Comparison of ENCODE assay signal across 8 cellular contexts in the genomic region with DNA sequence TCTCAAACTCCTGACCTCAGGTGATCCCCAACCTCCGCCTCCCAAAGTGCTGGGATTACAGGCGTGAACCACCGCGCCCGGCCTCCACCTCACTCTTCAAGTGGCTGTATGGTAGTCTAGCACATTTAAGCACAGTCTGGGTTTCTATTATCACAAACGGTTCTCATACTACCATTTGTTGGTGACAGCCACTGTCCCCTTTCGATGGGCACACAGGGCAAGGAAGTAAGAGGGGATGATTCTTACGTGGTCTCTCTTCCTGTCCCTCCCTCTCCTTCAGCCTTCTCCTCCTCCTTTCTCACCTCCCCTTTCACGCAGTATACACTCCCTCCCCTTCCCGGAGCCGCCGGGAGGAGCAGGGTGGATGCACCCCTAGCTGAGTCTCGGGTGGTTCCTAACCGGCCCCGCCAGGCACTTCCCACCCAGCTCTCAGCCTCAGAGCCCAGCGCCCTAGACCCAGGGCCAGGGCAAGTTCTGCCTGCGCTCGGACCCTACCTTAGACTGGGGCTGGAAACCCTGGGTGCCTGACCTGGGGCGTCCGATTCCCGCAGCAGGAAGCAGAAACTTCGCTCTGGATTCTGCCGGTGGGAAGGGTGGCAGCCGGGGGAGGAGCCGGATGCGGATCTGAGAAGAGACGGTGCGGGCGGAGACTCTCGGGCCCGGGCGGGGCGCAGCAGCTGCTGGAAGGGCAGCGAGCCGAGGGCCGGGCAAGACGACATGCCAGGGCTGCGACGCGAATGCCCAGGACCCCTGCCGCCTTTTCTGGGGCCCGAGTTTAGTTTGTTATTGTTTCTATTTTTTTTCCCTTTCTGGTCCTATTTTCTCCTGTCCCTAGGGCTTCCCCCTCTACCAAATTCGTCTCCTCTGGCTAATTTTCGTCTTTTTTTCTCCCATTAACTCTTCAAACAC. TPM values are rescaled to one million over a fixed set of nuclear protein-coding genes. Genes with fewer than 3 reads are reported as not detected.
DNase-seq lines count a peak whose midpoint lies in the region; ATAC-seq, FAIRE-seq and TF ChIP-seq lines count a peak whose summit lies in the region.

A gene (minus strand): TSS at position 626 of the 909 bp plus-strand sequence. CDS start 5,062 bp downstream, outside the sequence.

- POLR2A ChIA-PET in HepG2 (lab: Yijun Ruan, JAX): interaction anchor here (0.6 to 4.3 kb wide), 17 partner anchors 8 to 275 kb away, joined by 3 to 54 read pairs (median 5); a partner anchor contains a TSS

- H3K9me3 ChIP-seq in BE2C: no peaks in the 10 kb centered on the region
- H3K9me3 ChIP-seq in HepG2 (ENCODE audit: low read length): no peaks in the 10 kb centered on the region

- peak within 1 kb of the TSS; percentile 75 for H3K9ac ChIP-seq in HepG2 (ENCODE audit: insufficient read depth, low read depth, low read length)

- peak; percentile 31 to 84; a peak in 3 of 4 replicates for TF ChIP-seq POLR2A in HepG2 (IDR thresholded peaks at IDR 0.05; ENCODE audit: insufficient read depth in 1 of 2, low read depth in 2 of 2, low read length in 2 of 2)

- peak; percentile 55 for ATAC-seq in HG03521 (IDR thresholded peaks at IDR 0.05; ENCODE audit: unreplicated experiment)
- ATAC-seq in HepG2: peak; percentile 93

- TF ChIP-seq CTCF in BE2C (IDR thresholded peaks at IDR 0.05; ENCODE audit: low read depth, low read length) (no peak), HepG2 (CRISPR knock-in tag; IDR thresholded peaks at IDR 0.05) (peak; percentile 35)

- TSS peak; percentile 81 for BruUV-seq in HepG2 (replicated peaks; lab: Mats Ljungman, UMichigan)

- no peaks in the 10 kb centered on the region for H3K79me2 ChIP-seq in HepG2 (ENCODE audit: insufficient read depth, low read length)

- TF ChIP-seq EP300 in HepG2 (IDR thresholded peaks at IDR 0.05; ENCODE audit: low read depth in 2 of 2, low read length in 2 of 2): 0 out of 4 replicates have a peak, but pooled peaks of 1 of the 2 experiments have one; percentile 3
- no peak for TF ChIP-seq EP300 in HepG2 (CRISPR knock-in tag; IDR thresholded peaks at IDR 0.05; ENCODE audit: borderline replicate concordance)

- H3K4me2 ChIP-seq in HepG2 (ENCODE audit: low read depth, low read length): peak within 1 kb of the TSS; percentile 78

- no peaks in the 10 kb centered on the region for H4K20me1 ChIP-seq in HepG2 (ENCODE audit: insufficient read depth, low read length)

- peak; percentile 32; the same call in 1 of the 2 replicates for TF ChIP-seq RAD21 in HepG2 (CRISPR knock-in tag; IDR thresholded peaks at IDR 0.05)

- peak within 1 kb of the TSS; percentile 96 for H2AFZ ChIP-seq in HepG2 (ENCODE audit: low read length)

- H3K4me3 ChIP-seq in BE2C (ENCODE audit: low read depth, low read length): peak within 1 kb of the TSS; percentile 91
- H3K4me3 ChIP-seq in HepG2 (replicated peaks in 1 of 3; ENCODE audit: insufficient read depth in 1 of 3, low read depth in 2 of 3, low read length in 3 of 3): peak within 1 kb of the TSS; percentile 81 to 93 (median 92)

- H3K27me3 ChIP-seq in BE2C (no peaks in the 10 kb centered on the region; the same call in 1 of the 2 replicates), HepG2 (ENCODE audit: control insufficient read depth in 1 of 2, insufficient read depth in 2 of 2, low read length in 2 of 2) (no peaks in the 10 kb centered on the region; a peak in 2 of 5 replicates)

- H3K27ac ChIP-seq in HepG2 (ENCODE audit: extremely low read length, insufficient read depth, low read length): peak within 1 kb of the TSS; percentile 63

- WGBS in HepG2 (ENCODE audit: low lambda C conversion rate): 2% methylated on average over 44 of the region's 44 CpGs

- intact Hi-C loops in HepG2 (cut with micrococcal nuclease; ENCODE audit: unreplicated experiment): loop anchor here (1.0 to 5.0 kb wide), 4 partner anchors 36 to 86 kb away; a partner anchor contains a TSS

- DNase-seq in BE2C (peak; percentile 83), GM19240 (ENCODE audit: insufficient read length, low spot score) (peak; percentile 52), NCI-H748 (lab: John Stamatoyannopoulos, UW; ENCODE audit: unreplicated experiment) (peak; percentile 86), dermis microvascular lymphatic vessel endothelial cell (ENCODE audit: low read depth in 2 of 2) (peak in 1 of 2 donors; percentile 85), HepG2 (ENCODE audit: low spot score) (peak; percentile 62)
- DNase-seq in activated CD4-positive, alpha-beta T cell treated with anti-CD3 and anti-CD28 coated beads, Interleukin-2, amount 50 U/mL, for 4 hours: peak; percentile 53 to 54
- peak; percentile 58 for DNase-seq in stimulated activated CD4-positive, alpha-beta T cell treated with anti-CD3 and anti-CD28 coated beads, Interleukin-2, amount 100 ng/mL, for 4 hours (ENCODE audit: low read depth)

- in situ Hi-C loops in HepG2 (cut with HindIII; ENCODE audit: extremely low pct_ligation_motif_present, low pct_unique_long_range_greater_than_20kb): no loop called here

- CTCF ChIA-PET in HepG2 (lab: Yijun Ruan, JAX; ENCODE audit: low intra/inter-chr PET ratio, low total read pairs): no interaction called here

- H3K36me3 ChIP-seq in BE2C (no peaks in the 10 kb centered on the region), HepG2 (replicated peaks in 1 of 2; ENCODE audit: control insufficient read depth in 1 of 2, insufficient read depth in 2 of 2, low read length in 2 of 2) (no peaks in the 10 kb centered on the region; a peak in 1 of 5 replicates)

- FAIRE-seq in HepG2 (lab: Jason Lieb, UNC): no peak

- H3K4me1 ChIP-seq in BE2C: no peaks in the 10 kb centered on the region
- peaks cover 46% of the 10 kb centered on the region for H3K4me1 ChIP-seq in HepG2 (ENCODE audit: insufficient read depth, low read length)

TF ChIP-seq in HepG2, 621 proteins besides CTCF, POLR2A, EP300 and RAD21 (continues in another document):
- peak; percentile 99 for TF ChIP-seq ZNF737 (CRISPR knock-in tag; IDR thresholded peaks at IDR 0.05; ENCODE audit: borderline replicate concordance)
- TF ChIP-seq MED8 (CRISPR knock-in tag; IDR thresholded peaks at IDR 0.05; ENCODE audit: insufficient replicate concordance): peak; percentile 83
- no peak for TF ChIP-seq RARG (CRISPR knock-in tag; IDR thresholded peaks at IDR 0.05; ENCODE audit: low read depth)
- TF ChIP-seq, protein P1, sequence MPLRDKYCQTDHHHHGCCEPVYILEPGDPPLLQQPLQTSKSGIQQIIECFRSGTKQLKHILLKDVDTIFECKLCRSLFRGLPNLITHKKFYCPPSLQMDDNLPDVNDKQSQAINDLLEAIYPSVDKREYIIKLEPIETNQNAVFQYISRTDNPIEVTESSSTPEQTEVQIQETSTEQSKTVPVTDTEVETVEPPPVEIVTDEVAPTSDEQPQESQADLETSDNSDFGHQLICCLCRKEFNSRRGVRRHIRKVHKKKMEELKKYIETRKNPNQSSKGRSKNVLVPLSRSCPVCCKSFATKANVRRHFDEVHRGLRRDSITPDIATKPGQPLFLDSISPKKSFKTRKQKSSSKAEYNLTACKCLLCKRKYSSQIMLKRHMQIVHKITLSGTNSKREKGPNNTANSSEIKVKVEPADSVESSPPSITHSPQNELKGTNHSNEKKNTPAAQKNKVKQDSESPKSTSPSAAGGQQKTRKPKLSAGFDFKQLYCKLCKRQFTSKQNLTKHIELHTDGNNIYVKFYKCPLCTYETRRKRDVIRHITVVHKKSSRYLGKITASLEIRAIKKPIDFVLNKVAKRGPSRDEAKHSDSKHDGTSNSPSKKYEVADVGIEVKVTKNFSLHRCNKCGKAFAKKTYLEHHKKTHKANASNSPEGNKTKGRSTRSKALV (CRISPR knock-in tag; IDR thresholded peaks at IDR 0.05): peak; percentile 69
- peak; percentile 77 for TF ChIP-seq ZNF317 (CRISPR knock-in tag; IDR thresholded peaks at IDR 0.05)

RNA-seq across cellular contexts. Expression of the gene that starts here (rescaled TPM):
- 4.7 TPM for polyA plus RNA-seq in BE2C (2012; ENCODE audit: insufficient read depth, insufficient read length, low read depth)
- total RNA-seq in dermis microvascular lymphatic vessel endothelial cell (19.8 and 36.0 TPM in 2 replicates), HepG2 (2016; rRNA removed; fragmentation: Illumina TruSeq; extraction: Trizol) (9.5 and 12.8 TPM in 2 replicates)
- total RNA-seq in HepG2 (2016; cell fraction: cytosol; rRNA removed; fragmentation: Illumina TruSeq; extraction: Trizol; ENCODE audit: low read depth): 1.4 and 1.7 TPM in 2 replicates
- 10.8 and 12.7 TPM in 2 replicates for total RNA-seq in HepG2 (2016; cell fraction: insoluble cytoplasmic fraction; rRNA removed; fragmentation: Illumina TruSeq; extraction: Trizol)
- total RNA-seq in HepG2 (2016; cell fraction: membrane; rRNA removed; fragmentation: Illumina TruSeq; extraction: Trizol): 1.9 and 3.0 TPM in 2 replicates
- total RNA-seq in HepG2 (2016; cell fraction: nucleus; rRNA removed; fragmentation: Illumina TruSeq; extraction: Trizol): 16.2 and 17.5 TPM in 2 replicates
- polyA plus RNA-seq in HepG2 (2011; rRNA removed): 11.0 and 16.9 TPM in 2 replicates
- polyA plus RNA-seq in HepG2 (2011; cell fraction: cytosol; rRNA removed): 4.2 and 4.7 TPM in 2 replicates
- polyA plus RNA-seq in HepG2 (2011; cell fraction: nucleus; rRNA removed): 48.7 and 52.6 TPM in 2 replicates
- 12.2 and 12.9 TPM in 2 replicates for polyA plus RNA-seq in HepG2 (2012)
- 0.97 and 1.2 TPM in 2 replicates for polyA plus RNA-seq in HepG2 (2016; cell fraction: cytosol; fragmentation: Illumina TruSeq; extraction: Trizol; ENCODE audit: low read depth)
- polyA plus RNA-seq in HepG2 (2016; cell fraction: insoluble cytoplasmic fraction; fragmentation: Illumina TruSeq; extraction: Trizol; ENCODE audit: low read depth): 7.4 and 7.8 TPM in 2 replicates
- 1.8 and 2.2 TPM in 2 replicates for polyA plus RNA-seq in HepG2 (2016; cell fraction: membrane; fragmentation: Illumina TruSeq; extraction: Trizol; ENCODE audit: low read depth)
- 29.9 and 31.5 TPM in 2 replicates for polyA plus RNA-seq in HepG2 (2016; cell fraction: nucleus; fragmentation: Illumina TruSeq; extraction: Trizol; ENCODE audit: insufficient read depth, low read depth)
- 28.6 and 32.2 TPM in 2 replicates for polyA minus RNA-seq in HepG2 (2011; rRNA and poly(A)+ RNA removed; ENCODE audit: low replicate concordance)
- polyA minus RNA-seq in HepG2 (2011; cell fraction: cytosol; rRNA and poly(A)+ RNA removed): 10.2 and 12.2 TPM in 2 replicates
- polyA minus RNA-seq in HepG2 (2011; cell fraction: nucleus; rRNA and poly(A)+ RNA removed): 30.5 and 40.9 TPM in 2 replicates
